In the genomic region with DNA sequence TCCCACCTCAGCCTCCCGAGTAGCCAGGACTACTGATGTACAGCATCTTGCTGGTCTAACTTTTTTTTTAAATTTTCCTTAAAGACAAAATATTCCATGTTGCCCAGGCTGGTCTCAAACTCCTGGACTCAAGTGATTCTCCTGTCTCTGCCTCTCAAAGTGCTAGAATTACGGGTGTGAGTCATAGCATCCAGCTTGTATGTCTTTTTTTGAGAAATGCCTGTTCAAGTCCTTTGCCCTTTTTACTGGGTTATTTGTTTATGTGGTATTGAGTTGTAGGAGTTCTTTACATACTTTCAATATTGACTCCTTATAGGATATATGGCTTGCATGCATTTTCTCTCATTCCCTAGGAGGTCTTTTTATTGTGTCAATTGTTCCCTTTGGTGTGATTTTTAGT, we compare ENCODE assay signal across 1 cellular context.
TF ChIP-seq lines count a peak whose summit lies in the region.

No MANE protein-coding gene starts in this region.

TF ChIP-seq in IMR-90, 13 proteins besides CTCF, POLR2A, EP300 and RAD21 (continued from another document):
- TF ChIP-seq ELK1 (IDR thresholded peaks at IDR 0.05; ENCODE audit: borderline replicate concordance, low read depth, low read length) (no peak), NFE2L2 (IDR thresholded peaks at IDR 0.05; ENCODE audit: low read depth, low read length) (no peak), CHD1 (IDR thresholded peaks at IDR 0.05; ENCODE audit: low read depth, low read length) (no peak), RFX5 (IDR thresholded peaks at IDR 0.05; ENCODE audit: low read depth, low read length) (no peak), USF2 (IDR thresholded peaks at IDR 0.05; ENCODE audit: low read depth, low read length) (no peak), MXI1 (IDR thresholded peaks at IDR 0.05; ENCODE audit: borderline replicate concordance, low read depth, low read length) (no peak)
